Comparison of ENCODE assay signal across 14 cellular contexts in the genomic region with DNA sequence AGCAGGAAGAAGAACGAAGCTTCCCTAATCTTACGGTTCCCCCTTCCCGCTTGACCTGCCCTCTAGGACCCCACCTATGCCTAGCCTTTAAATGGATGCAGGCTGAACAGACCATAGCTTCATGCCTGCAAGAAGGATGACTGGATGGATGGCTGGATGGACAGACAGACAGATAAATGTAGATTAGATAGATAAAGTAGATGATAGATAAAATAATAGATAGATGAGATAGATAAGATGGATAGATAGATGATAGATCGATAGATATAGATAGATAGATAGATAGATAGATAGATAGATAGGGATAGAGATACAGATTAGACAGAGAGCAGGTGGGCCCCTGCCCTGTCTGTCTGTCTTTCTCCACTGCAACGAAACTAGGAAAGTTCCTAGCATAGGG.
DNase-seq lines count a peak whose midpoint lies in the region; ATAC-seq lines count a peak whose summit lies in the region.
"Had no signal": no experiment of that assay in that cellular context is flagged by ENCODE, and none has a peak within 500 bp of the region (broad histone marks: within the 10 kb centered on the region; RNA-seq: fewer than 3 reads in every experiment).

No MANE protein-coding gene starts in this region.

- no peaks in the 10 kb centered on the region for H3K9me3 ChIP-seq in T-helper 17 cell (ENCODE audit: control insufficient read depth, low read length, poor library complexity, severe bottlenecking)
- H3K9me3 ChIP-seq: BLaER1 treated with 17β-estradiol and CSF1 and Interleukin-3, amounts not matched to agents 10 nM and 100 nM had no signal

- H3K36me3 Mint-ChIP-seq in activated naive CD8-positive, alpha-beta T cell: peaks cover 2% of the 10 kb centered on the region
- peaks cover 12% of the 10 kb centered on the region for H3K36me3 Mint-ChIP-seq in activated naive CD8-positive, alpha-beta T cell treated with anti-CD3 and anti-CD28 coated beads, Interleukin-2, amount 50 U/mL, for 24 hours (ENCODE audit: low read depth)
- H3K36me3 Mint-ChIP-seq in T-helper 17 cell (ENCODE audit: low read depth): peaks cover 6% of the 10 kb centered on the region
- H3K36me3 Mint-ChIP-seq in naive B cell: peaks cover 0 to 23% of the 10 kb centered on the region in 2 donors
- H3K36me3 Mint-ChIP-seq in immature natural killer cell: peaks cover 11 to 37% (median 16%) of the 10 kb centered on the region in 3 donors

- H3K27me3 Mint-ChIP-seq in activated naive CD8-positive, alpha-beta T cell: no peaks in the 10 kb centered on the region
- no peaks in the 10 kb centered on the region for H3K27me3 Mint-ChIP-seq in activated naive CD8-positive, alpha-beta T cell treated with anti-CD3 and anti-CD28 coated beads, Interleukin-2, amount 50 U/mL, for 24 hours
- H3K27me3 Mint-ChIP-seq in T-helper 17 cell (no peaks in the 10 kb centered on the region), naive B cell (no peaks in the 10 kb centered on the region), immature natural killer cell (ENCODE audit: low read depth in 3 of 3) (peaks cover 0 to 3% (median 0%) of the 10 kb centered on the region in 3 donors)
- H3K27me3 Mint-ChIP-seq: CD4-positive, CD25-positive, alpha-beta regulatory T cell had no signal

- H3K9me3 Mint-ChIP-seq in activated naive CD8-positive, alpha-beta T cell (ENCODE audit: low read depth): no peaks in the 10 kb centered on the region
- H3K9me3 Mint-ChIP-seq in activated naive CD8-positive, alpha-beta T cell treated with anti-CD3 and anti-CD28 coated beads, Interleukin-2, amount 50 U/mL, for 24 hours: no peaks in the 10 kb centered on the region
- H3K9me3 Mint-ChIP-seq in naive B cell (no peaks in the 10 kb centered on the region), immature natural killer cell (no peaks in the 10 kb centered on the region)
- H3K9me3 Mint-ChIP-seq: CD4-positive, CD25-positive, alpha-beta regulatory T cell; GM23338 had no signal

- no peaks in the 10 kb centered on the region for H3K4me1 Mint-ChIP-seq in activated naive CD8-positive, alpha-beta T cell (ENCODE audit: low read depth)
- no peaks in the 10 kb centered on the region for H3K4me1 Mint-ChIP-seq in activated naive CD8-positive, alpha-beta T cell treated with anti-CD3 and anti-CD28 coated beads, Interleukin-2, amount 50 U/mL, for 24 hours
- H3K4me1 Mint-ChIP-seq in T-helper 17 cell (peaks cover 8% of the 10 kb centered on the region), naive B cell (peaks cover 0 to 25% (median 8%) of the 10 kb centered on the region in 3 donors), immature natural killer cell (no peaks in the 10 kb centered on the region)
- H3K4me1 Mint-ChIP-seq: CD4-positive, CD25-positive, alpha-beta regulatory T cell had no signal

- DNase-seq in activated naive CD8-positive, alpha-beta T cell treated with anti-CD3 and anti-CD28 coated beads, Interleukin-2, amount 50 U/mL, for 24 hours: no peak
- DNase-seq in T-helper 17 cell (no peak), naive B cell (no peak), immature natural killer cell (no peak), AG08395 (ENCODE audit: low spot score) (no peak), T-helper 9 cell (no peak)
- DNase-seq: 8988T; CD4-positive, CD25-positive, alpha-beta regulatory T cell; DMS79; H7 had no signal

- peak overlapping the region; percentile 7 for H3K27ac Mint-ChIP-seq in activated naive CD8-positive, alpha-beta T cell
- no peak overlapping the region for H3K27ac Mint-ChIP-seq in activated naive CD8-positive, alpha-beta T cell treated with anti-CD3 and anti-CD28 coated beads, Interleukin-2, amount 50 U/mL, for 24 hours
- peak overlapping the region; percentile 81 for H3K27ac Mint-ChIP-seq in T-helper 17 cell
- peak overlapping the region in 4 of 6 donors; percentile 23 to 60 (median 42) for H3K27ac Mint-ChIP-seq in naive B cell
- H3K27ac Mint-ChIP-seq in immature natural killer cell: no peak overlapping the region
- H3K27ac Mint-ChIP-seq: GM23338 had no signal

- no peak for ATAC-seq in activated naive CD8-positive, alpha-beta T cell treated with anti-CD3 and anti-CD28 coated beads, Interleukin-2, amount 50 U/mL, for 24 hours
- no peak for ATAC-seq in T-helper 17 cell
- no peak for ATAC-seq in naive B cell (ENCODE audit: low read depth in 2 of 2)
- ATAC-seq: GM12878, GM23338 had no signal

- H3K4me3 Mint-ChIP-seq in activated naive CD8-positive, alpha-beta T cell: no peak overlapping the region
- H3K4me3 Mint-ChIP-seq in activated naive CD8-positive, alpha-beta T cell treated with anti-CD3 and anti-CD28 coated beads, Interleukin-2, amount 50 U/mL, for 24 hours: no peak overlapping the region
- H3K4me3 Mint-ChIP-seq in T-helper 17 cell: no peak overlapping the region
- H3K4me3 Mint-ChIP-seq in naive B cell: no peak overlapping the region
- H3K4me3 Mint-ChIP-seq in immature natural killer cell: no peak overlapping the region
- H3K4me3 Mint-ChIP-seq: CD4-positive, CD25-positive, alpha-beta regulatory T cell; GM23338 had no signal

Comparison
In these comparisons a context has a peak if more than half of its experiments do, and no peak if none do; other contexts are left out.
1. H3K27ac Mint-ChIP-seq: peak in activated naive CD8-positive, alpha-beta T cell (single experiment), T-helper 17 cell (single experiment) and naive B cell (4 of 6); none in activated naive CD8-positive, alpha-beta T cell treated with anti-CD3 and anti-CD28 coated beads, Interleukin-2, amount 50 U/mL, for 24 hours (single experiment) and immature natural killer cell (0 of 6).